10 cellular contexts compared by ENCODE assay signal in genomic region chr9:31323726-31324444, GRCh38.
DNase-seq lines count a peak whose midpoint lies in the region; ATAC-seq and TF ChIP-seq lines count a peak whose summit lies in the region.
"Had no signal": no experiment of that assay in that cellular context is flagged by ENCODE, and none has a peak within 500 bp of the region (broad histone marks: within the 10 kb centered on the region; RNA-seq: fewer than 3 reads in every experiment).

No MANE protein-coding gene starts in this region.

- no peaks in the 10 kb centered on the region for H3K27me3 Mint-ChIP-seq in CD4-positive, alpha-beta memory T cell
- H3K27me3 Mint-ChIP-seq in endothelial cell (ENCODE audit: unreplicated experiment) (peaks cover 5% of the 10 kb centered on the region), type B pancreatic cell (peaks cover 4% of the 10 kb centered on the region)

- peak in 4 of 5 donors; percentile 26 to 46 (median 34) for DNase-seq in CD4-positive, alpha-beta memory T cell
- DNase-seq in NCI-H2029 treated with DMSO at 0.1 percent for 48 hours (lab: John Stamatoyannopoulos, UW): peak; percentile 30
- DNase-seq in endothelial cell (ENCODE audit: low spot score): no peak
- no peak for DNase-seq in type B pancreatic cell (ENCODE audit: extremely low spot score, unreplicated experiment)
- DNase-seq: cerebellar nuclear complex had no signal

- peak overlapping the region; percentile 64 to 90 (median 83) for H3K27ac Mint-ChIP-seq in CD4-positive, alpha-beta memory T cell
- peak overlapping the region; percentile 39 for H3K27ac Mint-ChIP-seq in endothelial cell (ENCODE audit: unreplicated experiment)
- no peak overlapping the region for H3K27ac Mint-ChIP-seq in type B pancreatic cell

- H3K27ac ChIP-seq in CD4-positive, alpha-beta memory T cell (ENCODE audit: low read depth, low read length): peak overlapping the region; percentile 43
- H3K27ac ChIP-seq: BLaER1 treated with 17β-estradiol and CSF1 and Interleukin-3, amounts not matched to agents 10 nM and 100 nM had no signal

- no peaks in the 10 kb centered on the region for H3K36me3 ChIP-seq in CD4-positive, alpha-beta memory T cell (ENCODE audit: insufficient read depth, low read length)
- H3K36me3 ChIP-seq: BLaER1 treated with 17β-estradiol and CSF1 and Interleukin-3, amounts not matched to agents 10 nM and 100 nM had no signal

- H3K9me3 ChIP-seq in CD4-positive, alpha-beta memory T cell (ENCODE audit: control insufficient read depth in 1 of 2, low read length in 2 of 2): no peaks in the 10 kb centered on the region
- H3K9me3 ChIP-seq: BLaER1 treated with 17β-estradiol and CSF1 and Interleukin-3, amounts not matched to agents 10 nM and 100 nM had no signal

- CTCF ChIA-PET in CD4-positive, alpha-beta memory T cell (lab: Charles Lee; ENCODE audit: partially characterized antibody): interaction anchor here (0.9 to 1.2 kb wide), 3 partner anchors 20 to 218 kb away, joined by 3 to 4 read pairs (median 3); no protein-coding TSS in a partner anchor

- peaks cover 0 to 6% (median 0%) of the 10 kb centered on the region in 8 donors for H3K9me3 Mint-ChIP-seq in CD4-positive, alpha-beta memory T cell
- H3K9me3 Mint-ChIP-seq in endothelial cell (ENCODE audit: unreplicated experiment) (no peaks in the 10 kb centered on the region), type B pancreatic cell (no peaks in the 10 kb centered on the region)

- no peak overlapping the region for H3K4me3 ChIP-seq in CD4-positive, alpha-beta memory T cell (ENCODE audit: low read length in 2 of 2)
- H3K4me3 ChIP-seq: BLaER1 treated with 17β-estradiol and CSF1 and Interleukin-3, amounts not matched to agents 10 nM and 100 nM had no signal

- POLR2A ChIA-PET in CD4-positive, alpha-beta memory T cell (lab: Charles Lee; ENCODE audit: partially characterized antibody): interaction anchor here (0.8 to 3.0 kb wide), 3 partner anchors 12 to 219 kb away, joined by 3 to 19 read pairs (median 14); no protein-coding TSS in a partner anchor

- no peaks in the 10 kb centered on the region for H3K36me3 Mint-ChIP-seq in CD4-positive, alpha-beta memory T cell
- peaks cover 3% of the 10 kb centered on the region for H3K36me3 Mint-ChIP-seq in endothelial cell (ENCODE audit: low read depth, unreplicated experiment)
- no peaks in the 10 kb centered on the region for H3K36me3 Mint-ChIP-seq in type B pancreatic cell

- H3K4me1 Mint-ChIP-seq in CD4-positive, alpha-beta memory T cell: peaks cover 28 to 56% (median 39%) of the 10 kb centered on the region in 4 donors
- H3K4me1 Mint-ChIP-seq in endothelial cell (ENCODE audit: unreplicated experiment) (peaks cover 17% of the 10 kb centered on the region), type B pancreatic cell (ENCODE audit: unreplicated experiment) (no peaks in the 10 kb centered on the region)

- H3K4me3 Mint-ChIP-seq in CD4-positive, alpha-beta memory T cell: peak overlapping the region; percentile 21 to 77 (median 52)
- H3K4me3 Mint-ChIP-seq in endothelial cell (ENCODE audit: unreplicated experiment) (no peak overlapping the region), type B pancreatic cell (no peak overlapping the region)

- ATAC-seq in GM19351 (IDR thresholded peaks at IDR 0.05; ENCODE audit: unreplicated experiment) (peak; percentile 56), GM21381 (IDR thresholded peaks at IDR 0.05; ENCODE audit: unreplicated experiment) (no peak), GM21737 (IDR thresholded peaks at IDR 0.05; ENCODE audit: unreplicated experiment) (no peak), GM18519 (IDR thresholded peaks at IDR 0.05; ENCODE audit: low FRiP score, unreplicated experiment) (no peak)

- intact Hi-C loops in CD4-positive, alpha-beta memory T cell (cut with micrococcal nuclease): no loop called here

- no peak for TF ChIP-seq CTCF in endothelial cell (IDR thresholded peaks at IDR 0.05; ENCODE audit: unreplicated experiment)
- TF ChIP-seq CTCF in type B pancreatic cell (conservative IDR thresholded peaks at IDR 0.05): no peak

- H3K27me3 ChIP-seq in CD4-positive, alpha-beta memory T cell (ENCODE audit: insufficient read depth, low read length): no peaks in the 10 kb centered on the region
- H3K27me3 ChIP-seq: BLaER1 treated with 17β-estradiol and CSF1 and Interleukin-3, amounts not matched to agents 10 nM and 100 nM had no signal

- H3K4me1 ChIP-seq in CD4-positive, alpha-beta memory T cell (ENCODE audit: insufficient read depth, low read length): peaks cover 36% of the 10 kb centered on the region

Comparison
In these comparisons a context has a peak if more than half of its experiments do, and no peak if none do; other contexts are left out.
1. DNase-seq: peak in CD4-positive, alpha-beta memory T cell (4 of 5) and NCI-H2029 treated with DMSO at 0.1 percent for 48 hours (single experiment); none in endothelial cell (single experiment) and type B pancreatic cell (single experiment).
2. H3K4me3 Mint-ChIP-seq: peak in CD4-positive, alpha-beta memory T cell (8 of 8); none in endothelial cell (single experiment) and type B pancreatic cell (single experiment).